Comparison of ENCODE assay signal across 10 cellular contexts in the genomic region with DNA sequence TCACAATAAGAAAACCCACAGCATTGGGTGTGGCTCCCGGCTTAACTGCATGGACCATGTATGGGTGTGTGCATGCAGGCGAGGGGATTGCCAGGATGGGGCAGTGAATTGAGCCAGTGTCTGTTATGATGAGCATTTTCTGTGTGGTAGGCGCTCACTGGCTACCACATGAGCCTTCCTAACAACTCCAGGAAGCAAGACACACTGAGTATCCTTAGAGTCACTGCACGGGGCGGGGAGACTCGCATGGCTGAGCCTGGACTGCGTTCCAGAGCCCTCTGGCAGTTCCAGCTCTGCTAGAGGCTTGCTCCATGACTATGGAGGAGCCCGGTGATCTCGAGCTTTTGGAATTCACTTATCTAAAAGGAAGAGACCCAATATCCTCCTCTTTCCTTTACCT.
DNase-seq lines count a peak whose midpoint lies in the region; ATAC-seq and TF ChIP-seq lines count a peak whose summit lies in the region.
"Had no signal": no experiment of that assay in that cellular context is flagged by ENCODE, and none has a peak within 500 bp of the region (broad histone marks: within the 10 kb centered on the region; RNA-seq: fewer than 3 reads in every experiment).

No MANE protein-coding gene starts in this region.

- H4K20me1 ChIP-seq in GM23248 (ENCODE audit: insufficient read depth) (no peaks in the 10 kb centered on the region), PC-9 (ENCODE audit: insufficient read depth) (0 out of 2 replicates have a peak, but pooled peaks cover 3% of the 10 kb centered on the region), neural cell (ENCODE audit: insufficient read depth) (no peaks in the 10 kb centered on the region)

- H3K27ac ChIP-seq in GM23248 = no peak overlapping the region
- H3K27ac ChIP-seq in PC-9 = no peak overlapping the region
- peak overlapping the region; percentile 38 for H3K27ac ChIP-seq in epithelial cell of prostate
- H3K27ac ChIP-seq in neural cell (ENCODE audit: low read length) = peak overlapping the region; percentile 86
- no peak overlapping the region for H3K27ac ChIP-seq in Peyer's patch
- H3K27ac ChIP-seq: gastroesophageal sphincter, prostate gland had no signal

- CTCF ChIA-PET in PC-9 (lab: Charles Lee) = no interaction called here

- no TSS peak for BruUV-seq in PC-9 (replicated peaks; lab: Mats Ljungman, UMichigan)

- no peak overlapping the region for H3K9ac ChIP-seq in GM23248
- H3K9ac ChIP-seq in neural cell (ENCODE audit: low read length) = peak overlapping the region; percentile 53

- TF ChIP-seq POLR2A in Peyer's patch (IDR thresholded peaks at IDR 0.05) = no peak

- no peak overlapping the region for H3K4me3 ChIP-seq in GM23248
- no peak overlapping the region for H3K4me3 ChIP-seq in PC-9
- peak overlapping the region; percentile 46 for H3K4me3 ChIP-seq in neural cell (ENCODE audit: low read length)
- no peak overlapping the region for H3K4me3 ChIP-seq in Peyer's patch
- H3K4me3 ChIP-seq: gastroesophageal sphincter, prostate gland had no signal

- H2AFZ ChIP-seq in GM23248 (peak overlapping the region; percentile 43; the same call in 1 of the 2 replicates), PC-9 (no peak overlapping the region), neural cell (ENCODE audit: low read depth, low read length) (no peak overlapping the region)

- H3K9me3 ChIP-seq in GM23248 (ENCODE audit: low read depth) (no peaks in the 10 kb centered on the region), PC-9 (ENCODE audit: insufficient read depth, low read depth) (no peaks in the 10 kb centered on the region), neural cell (ENCODE audit: low read length) (no peaks in the 10 kb centered on the region), Peyer's patch (no peaks in the 10 kb centered on the region)
- H3K9me3 ChIP-seq: gastroesophageal sphincter, prostate gland had no signal

- H3K27me3 ChIP-seq in GM23248 (replicated peaks; ENCODE audit: insufficient read depth) (no peaks in the 10 kb centered on the region), PC-9 (ENCODE audit: insufficient read depth, low read depth) (peaks cover 13% of the 10 kb centered on the region), neural cell (ENCODE audit: insufficient read depth, low read depth, low read length) (no peaks in the 10 kb centered on the region), Peyer's patch (no peaks in the 10 kb centered on the region)
- H3K27me3 ChIP-seq: gastroesophageal sphincter had no signal

- intact Hi-C loops in PC-9 (cut with micrococcal nuclease; ENCODE audit: unreplicated experiment) = no loop called here

- POLR2A ChIA-PET in PC-9 (lab: Charles Lee; ENCODE audit: unreplicated experiment) = no interaction called here

- TF ChIP-seq EP300 in neural cell (conservative IDR thresholded peaks at IDR 0.05; ENCODE audit: poor library complexity, severe bottlenecking) = no peak

- no peak overlapping the region for H3K4me2 ChIP-seq in GM23248 (ENCODE audit: unreplicated experiment)
- no peak overlapping the region for H3K4me2 ChIP-seq in PC-9
- peak overlapping the region; percentile 26 for H3K4me2 ChIP-seq in neural cell (ENCODE audit: low read length)

- H3F3A ChIP-seq in GM23248 (ENCODE audit: insufficient read depth) (peaks cover 11% of the 10 kb centered on the region; the same call in 1 of the 2 replicates), PC-9 (ENCODE audit: insufficient read depth, low read depth) (no peaks in the 10 kb centered on the region), neural cell (ENCODE audit: insufficient read depth, low read length, poor library complexity, severe bottlenecking) (peaks cover 7% of the 10 kb centered on the region)

- H3K4me1 ChIP-seq in GM23248 (ENCODE audit: insufficient read depth) = peaks cover 20% of the 10 kb centered on the region
- H3K4me1 ChIP-seq in PC-9 (replicated peaks; ENCODE audit: insufficient read depth) = peaks cover 3% of the 10 kb centered on the region; the same call in 1 of the 2 replicates
- H3K4me1 ChIP-seq in Peyer's patch = peaks cover 0 to 5% (median 0%) of the 10 kb centered on the region in 4 donors
- H3K4me1 ChIP-seq: prostate gland had no signal

- peak; percentile 64 for DNase-seq in GM23248
- DNase-seq in PC-9 = peak; percentile 25 to 69
- peak; percentile 5 for DNase-seq in epithelial cell of prostate (ENCODE audit: low read depth, low spot score)
- no peak for DNase-seq in Peyer's patch
- DNase-seq in ureter (ENCODE audit: low spot score) = no peak
- DNase-seq in NCI-H2081 treated with DMSO at 0.1 percent for 48 hours (lab: John Stamatoyannopoulos, UW) = no peak

- in situ Hi-C loops in GM23248 (cut with MboI) = no loop called here

- no peak for TF ChIP-seq RAD21 in neural cell (conservative IDR thresholded peaks at IDR 0.05)

- ATAC-seq in GM21723 (IDR thresholded peaks at IDR 0.05; ENCODE audit: unreplicated experiment) = no peak
- ATAC-seq: gastroesophageal sphincter had no signal

- no peak for TF ChIP-seq CTCF in PC-9 (conservative IDR thresholded peaks at IDR 0.05)
- TF ChIP-seq CTCF in neural cell (IDR thresholded peaks at IDR 0.05; ENCODE audit: poor library complexity, severe bottlenecking) = no peak
- no peak for TF ChIP-seq CTCF in Peyer's patch (IDR thresholded peaks at IDR 0.05)

- H3K79me2 ChIP-seq in GM23248 (ENCODE audit: insufficient read depth) (no peaks in the 10 kb centered on the region), PC-9 (ENCODE audit: low read depth) (no peaks in the 10 kb centered on the region), neural cell (replicated peaks; ENCODE audit: insufficient read depth, low read length) (peaks cover 38% of the 10 kb centered on the region)

- WGBS in GM23248 (ENCODE audit: low coverage in 1 of 2, low lambda C conversion rate in 2 of 2, missing lambda C conversion rate in 2 of 2), 2 experiments = 58 to 69% methylated on average over 9 of the region's 9 CpGs

- H3K36me3 ChIP-seq in GM23248 (ENCODE audit: low read depth) = no peaks in the 10 kb centered on the region
- H3K36me3 ChIP-seq in PC-9 (ENCODE audit: low read depth) = no peaks in the 10 kb centered on the region
- H3K36me3 ChIP-seq in neural cell (ENCODE audit: insufficient read depth, low read length) = no peaks in the 10 kb centered on the region
- no peaks in the 10 kb centered on the region for H3K36me3 ChIP-seq in Peyer's patch
- H3K36me3 ChIP-seq: gastroesophageal sphincter, prostate gland had no signal

- H3K9me2 ChIP-seq in GM23248 (ENCODE audit: insufficient read depth) (no peaks in the 10 kb centered on the region), PC-9 (ENCODE audit: insufficient read depth) (no peaks in the 10 kb centered on the region), neural cell (ENCODE audit: insufficient read depth, low read length) (no peaks in the 10 kb centered on the region)

TF ChIP-seq in neural cell, 6 proteins besides CTCF, POLR2A, EP300 and RAD21:
- no peak for TF ChIP-seq MXI1 (conservative IDR thresholded peaks at IDR 0.05; ENCODE audit: poor library complexity, severe bottlenecking)
- no peak for TF ChIP-seq POLR2AphosphoS5 (IDR thresholded peaks at IDR 0.05)
- no peak for TF ChIP-seq EZH2 (IDR thresholded peaks at IDR 0.05; ENCODE audit: borderline replicate concordance, insufficient read depth, low read length, poor library complexity, severe bottlenecking)
- no peak for TF ChIP-seq SMC3 (conservative IDR thresholded peaks at IDR 0.05; ENCODE audit: poor library complexity)
- TF ChIP-seq, protein P1, sequence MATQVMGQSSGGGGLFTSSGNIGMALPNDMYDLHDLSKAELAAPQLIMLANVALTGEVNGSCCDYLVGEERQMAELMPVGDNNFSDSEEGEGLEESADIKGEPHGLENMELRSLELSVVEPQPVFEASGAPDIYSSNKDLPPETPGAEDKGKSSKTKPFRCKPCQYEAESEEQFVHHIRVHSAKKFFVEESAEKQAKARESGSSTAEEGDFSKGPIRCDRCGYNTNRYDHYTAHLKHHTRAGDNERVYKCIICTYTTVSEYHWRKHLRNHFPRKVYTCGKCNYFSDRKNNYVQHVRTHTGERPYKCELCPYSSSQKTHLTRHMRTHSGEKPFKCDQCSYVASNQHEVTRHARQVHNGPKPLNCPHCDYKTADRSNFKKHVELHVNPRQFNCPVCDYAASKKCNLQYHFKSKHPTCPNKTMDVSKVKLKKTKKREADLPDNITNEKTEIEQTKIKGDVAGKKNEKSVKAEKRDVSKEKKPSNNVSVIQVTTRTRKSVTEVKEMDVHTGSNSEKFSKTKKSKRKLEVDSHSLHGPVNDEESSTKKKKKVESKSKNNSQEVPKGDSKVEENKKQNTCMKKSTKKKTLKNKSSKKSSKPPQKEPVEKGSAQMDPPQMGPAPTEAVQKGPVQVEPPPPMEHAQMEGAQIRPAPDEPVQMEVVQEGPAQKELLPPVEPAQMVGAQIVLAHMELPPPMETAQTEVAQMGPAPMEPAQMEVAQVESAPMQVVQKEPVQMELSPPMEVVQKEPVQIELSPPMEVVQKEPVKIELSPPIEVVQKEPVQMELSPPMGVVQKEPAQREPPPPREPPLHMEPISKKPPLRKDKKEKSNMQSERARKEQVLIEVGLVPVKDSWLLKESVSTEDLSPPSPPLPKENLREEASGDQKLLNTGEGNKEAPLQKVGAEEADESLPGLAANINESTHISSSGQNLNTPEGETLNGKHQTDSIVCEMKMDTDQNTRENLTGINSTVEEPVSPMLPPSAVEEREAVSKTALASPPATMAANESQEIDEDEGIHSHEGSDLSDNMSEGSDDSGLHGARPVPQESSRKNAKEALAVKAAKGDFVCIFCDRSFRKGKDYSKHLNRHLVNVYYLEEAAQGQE (IDR thresholded peaks at IDR 0.05; ENCODE audit: borderline replicate concordance) = no peak
- TF ChIP-seq TAF1 (IDR thresholded peaks at IDR 0.05; ENCODE audit: low read depth) = no peak

Comparison
In these comparisons a context has a peak if more than half of its experiments do, and no peak if none do; other contexts are left out.
1. DNase-seq: peak in GM23248 (single experiment), PC-9 (2 of 2) and epithelial cell of prostate (single experiment); none in Peyer's patch (0 of 3), ureter (single experiment) and NCI-H2081 treated with DMSO at 0.1 percent for 48 hours (single experiment).
2. H3K27ac ChIP-seq: peak in epithelial cell of prostate (single experiment) and neural cell (single experiment); none in GM23248 (single experiment), PC-9 (single experiment) and Peyer's patch (0 of 4).